26 cellular contexts compared by ENCODE assay signal in the genomic region with DNA sequence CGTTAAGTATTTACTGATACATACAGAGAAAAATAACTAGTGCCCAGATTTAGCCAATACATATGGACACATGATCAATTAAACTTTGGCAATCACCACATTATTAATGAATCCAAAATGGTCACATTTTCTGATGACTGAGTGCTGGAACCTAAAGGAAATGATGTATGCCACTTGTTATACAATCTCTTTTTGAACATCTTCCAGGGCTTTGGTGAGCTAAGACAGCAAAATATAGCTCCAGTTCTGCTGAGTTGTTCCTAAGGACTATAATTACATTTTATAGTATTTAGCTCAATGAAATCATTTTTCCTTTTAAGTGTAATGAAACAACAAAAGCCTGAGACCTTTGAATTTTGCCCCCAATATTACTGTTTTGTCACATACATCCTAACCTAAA.
DNase-seq lines count a peak whose midpoint lies in the region; ATAC-seq and TF ChIP-seq lines count a peak whose summit lies in the region.
"Had no signal": no experiment of that assay in that cellular context is flagged by ENCODE, and none has a peak within 500 bp of the region (broad histone marks: within the 10 kb centered on the region; RNA-seq: fewer than 3 reads in every experiment).

No MANE protein-coding gene starts in this region.

- H3K79me1 ChIP-seq in trophoblast cell (ENCODE audit: low read length): peaks cover under 1% of the 10 kb centered on the region

- H3K9me3 ChIP-seq in PC-3 (ENCODE audit: low read length): no peaks in the 10 kb centered on the region
- no peaks in the 10 kb centered on the region for H3K9me3 ChIP-seq in osteoblast (ENCODE audit: low read depth, low read length)
- no peaks in the 10 kb centered on the region for H3K9me3 ChIP-seq in hepatocyte (ENCODE audit: low read depth)
- no peaks in the 10 kb centered on the region for H3K9me3 ChIP-seq in trophoblast cell (ENCODE audit: insufficient read depth, low read depth, low read length)
- H3K9me3 ChIP-seq: HAP-1 had no signal

- H3K27me3 ChIP-seq in PC-3 (ENCODE audit: low read length) (no peaks in the 10 kb centered on the region), osteoblast (ENCODE audit: insufficient read depth, low read length) (no peaks in the 10 kb centered on the region), hepatocyte (no peaks in the 10 kb centered on the region), trophoblast cell (ENCODE audit: insufficient read depth, low read length) (no peaks in the 10 kb centered on the region)
- H3K27me3 ChIP-seq: heart right ventricle, tibial nerve had no signal

- H3K4me1 ChIP-seq in PC-3 (ENCODE audit: insufficient read depth, low read length) (peaks cover 22% of the 10 kb centered on the region), osteoblast (ENCODE audit: insufficient read depth, low read length) (peaks cover 24% of the 10 kb centered on the region), hepatocyte (ENCODE audit: insufficient read depth) (no peaks in the 10 kb centered on the region), trophoblast cell (ENCODE audit: control insufficient read depth in 1 of 2, insufficient read depth in 2 of 2, low read length in 2 of 2) (peaks cover 0 to 2% of the 10 kb centered on the region in 2 experiments)
- H3K4me1 ChIP-seq: HAP-1, tibial nerve had no signal

- no peak overlapping the region for H2BK120ac ChIP-seq in trophoblast cell (ENCODE audit: insufficient read depth, low read length, poor library complexity)

- H3K4ac ChIP-seq in trophoblast cell (ENCODE audit: low read depth, low read length): no peak overlapping the region

- no peak overlapping the region for H3K14ac ChIP-seq in trophoblast cell (ENCODE audit: low read length)

- H3K27ac ChIP-seq in PC-3 (ENCODE audit: low read length) (peak overlapping the region; percentile 71), osteoblast (ENCODE audit: low read depth, low read length) (peak overlapping the region; percentile 74), hepatocyte (no peak overlapping the region), trophoblast cell (ENCODE audit: low read depth, low read length) (no peak overlapping the region)
- H3K27ac ChIP-seq: heart right ventricle, tibial nerve, WERI-Rb-1 had no signal

- peak; percentile 61; the same call in 1 of the 2 replicates for ATAC-seq in PC-3
- ATAC-seq in HG02884 (IDR thresholded peaks at IDR 0.05; ENCODE audit: unreplicated experiment): no peak
- ATAC-seq: activated naive CD8-positive, alpha-beta T cell treated with anti-CD3 and anti-CD28 coated beads, Interleukin-2, amount 50 U/mL, for 24 hours; heart right ventricle; HepG2; left colon had no signal

- no peak for TF ChIP-seq CTCF in PC-3 (conservative IDR thresholded peaks at IDR 0.05; ENCODE audit: low read depth, low read length)
- no peak for TF ChIP-seq CTCF in osteoblast (IDR thresholded peaks at IDR 0.05; ENCODE audit: extremely low read depth, low read depth, low read length)
- TF ChIP-seq CTCF in hepatocyte (IDR thresholded peaks at IDR 0.05; ENCODE audit: poor library complexity): no peak

- no peak overlapping the region for H3K18ac ChIP-seq in trophoblast cell (ENCODE audit: low read length)

- H3K36me3 ChIP-seq in PC-3 (ENCODE audit: low read depth, low read length) (no peaks in the 10 kb centered on the region), osteoblast (ENCODE audit: insufficient read depth, low read length) (no peaks in the 10 kb centered on the region), hepatocyte (replicated peaks; ENCODE audit: insufficient read depth, low read depth) (no peaks in the 10 kb centered on the region), trophoblast cell (ENCODE audit: control insufficient read depth in 1 of 2, insufficient read depth in 2 of 2, low read length in 2 of 2) (no peaks in the 10 kb centered on the region)
- H3K36me3 ChIP-seq: HAP-1, heart right ventricle, tibial nerve, WERI-Rb-1 had no signal

- H4K20me1 ChIP-seq in PC-3 (ENCODE audit: low read length): no peaks in the 10 kb centered on the region
- H4K20me1 ChIP-seq in osteoblast (ENCODE audit: insufficient read depth, low read length): no peaks in the 10 kb centered on the region
- H4K20me1 ChIP-seq in hepatocyte (ENCODE audit: insufficient read depth, poor library complexity, severe bottlenecking): no peaks in the 10 kb centered on the region

- no peaks in the 10 kb centered on the region for H3K9me2 ChIP-seq in PC-3 (replicated peaks; ENCODE audit: low read length)
- no peaks in the 10 kb centered on the region for H3K9me2 ChIP-seq in hepatocyte (replicated peaks; ENCODE audit: insufficient read depth)

- peak overlapping the region; percentile 40; the same call in 1 of the 2 replicates for H3K4me2 ChIP-seq in PC-3 (ENCODE audit: low read length)
- H3K4me2 ChIP-seq in osteoblast (ENCODE audit: insufficient read depth, low read length): peak overlapping the region; percentile 7
- no peak overlapping the region for H3K4me2 ChIP-seq in hepatocyte
- H3K4me2 ChIP-seq in trophoblast cell (ENCODE audit: low read length): no peak overlapping the region

- CTCF ChIA-PET in PC-3 (lab: Charles Lee): no interaction called here

- intact Hi-C loops in PC-3 (cut with micrococcal nuclease): loop anchor here (5.0 kb wide), 1 partner anchor 85 kb away; no protein-coding TSS in a partner anchor

- H3K79me2 ChIP-seq in PC-3 (ENCODE audit: low read length): no peaks in the 10 kb centered on the region
- no peaks in the 10 kb centered on the region for H3K79me2 ChIP-seq in osteoblast (ENCODE audit: insufficient read depth, low read length)
- no peaks in the 10 kb centered on the region for H3K79me2 ChIP-seq in hepatocyte
- H3K79me2 ChIP-seq in trophoblast cell (ENCODE audit: control insufficient read depth, insufficient read depth, low read length, poor library complexity): no peaks in the 10 kb centered on the region

- no peak overlapping the region for H4K91ac ChIP-seq in trophoblast cell (ENCODE audit: low read depth, low read length)

- DNase-seq in EL (peak; percentile 39), PC-3 (peak; percentile 20), fibroblast of gingiva (ENCODE audit: low read depth) (peak; percentile 34), osteoblast (ENCODE audit: insufficient read length, low spot score, missing footprints) (peak; percentile 81), hepatocyte (ENCODE audit: low spot score) (no peak), trophoblast cell (no peak), mesenteric fat pad (ENCODE audit: low spot score) (no peak)
- DNase-seq: activated CD4-positive, alpha-beta T cell treated with anti-CD3 and anti-CD28 coated beads, Interleukin-2, amount 10 ng/mL, durations not matched to agents 24 days and 14 days; activated gamma-delta T cell treated with Interleukin-2 at 50 U/mL for 16 hours; activated naive CD8-positive, alpha-beta T cell treated with anti-CD3 and anti-CD28 coated beads, Interleukin-2, amount 50 U/mL, for 24 hours; activated T-cell treated with anti-CD3 and anti-CD28 coated beads, Interleukin-2, amount 50 U/mL, for 24 hours; foreskin melanocyte; GDM1; heart right ventricle; left colon; NCI-H146; NCI-H2107; NCI-H446 treated with DMSO at 0.1 percent for 48 hours; NCI-H82; small intestine; stimulated activated CD4-positive, alpha-beta T cell treated with anti-CD3 and anti-CD28 coated beads, Interleukin-2, amount 100 ng/mL, for 24 hours; WERI-Rb-1 had no signal

- H2BK12ac ChIP-seq in trophoblast cell (ENCODE audit: low read length): no peak overlapping the region

- no peak overlapping the region for H2BK5ac ChIP-seq in trophoblast cell (ENCODE audit: low read depth, low read length, poor library complexity)

- WGBS in hepatocyte (ENCODE audit: low lambda C conversion rate, missing lambda C conversion rate): 72% methylated on average over 1 of the region's 1 CpG
- no CpG with 5 or more reads among the region's 1 CpG for WGBS in trophoblast cell (ENCODE audit: extremely low coverage, insufficient coverage, insufficient read length)

- no peak overlapping the region for H3K23ac ChIP-seq in trophoblast cell (ENCODE audit: low read length)

- H4K8ac ChIP-seq in trophoblast cell (ENCODE audit: low read depth, low read length): no peak overlapping the region

- no peak overlapping the region for H4K12ac ChIP-seq in trophoblast cell (ENCODE audit: low read depth, low read length)

- BruUV-seq in PC-3 (replicated peaks; lab: Mats Ljungman, UMichigan): no TSS peak

- POLR2A ChIA-PET in PC-3 (lab: Charles Lee; ENCODE audit: unreplicated experiment): no interaction called here

- H2AK5ac ChIP-seq in trophoblast cell (ENCODE audit: low read length): no peak overlapping the region

- peak overlapping the region; percentile 36; the same call in 1 of the 2 replicates for H3K9ac ChIP-seq in PC-3 (ENCODE audit: low read length)
- no peak overlapping the region for H3K9ac ChIP-seq in trophoblast cell (ENCODE audit: low read length)

- H3F3A ChIP-seq in PC-3 (ENCODE audit: low read length, unreplicated experiment): no peaks in the 10 kb centered on the region

- H2AFZ ChIP-seq in PC-3 (ENCODE audit: low read length) (0 out of 2 replicates have a peak overlapping the region, but pooled peaks have one; percentile 5), osteoblast (ENCODE audit: low read length) (peak overlapping the region; percentile 71), hepatocyte (no peak overlapping the region), trophoblast cell (ENCODE audit: insufficient read depth, low read length, poor library complexity) (no peak overlapping the region)

- H3K4me3 ChIP-seq in PC-3 (ENCODE audit: low read length): no peak overlapping the region
- no peak overlapping the region for H3K4me3 ChIP-seq in osteoblast (ENCODE audit: insufficient read depth, low read length)
- no peak overlapping the region for H3K4me3 ChIP-seq in hepatocyte
- no peak overlapping the region for H3K4me3 ChIP-seq in trophoblast cell (ENCODE audit: low read depth, low read length)
- H3K4me3 ChIP-seq: HAP-1, heart right ventricle, tibial nerve had no signal

Comparison
In these comparisons a context has a peak if more than half of its experiments do, and no peak if none do; other contexts are left out.
1. DNase-seq: peak in EL (single experiment), PC-3 (single experiment), fibroblast of gingiva (single experiment) and osteoblast (single experiment); none in hepatocyte (single experiment), trophoblast cell (0 of 2) and mesenteric fat pad (single experiment).
2. H2AFZ ChIP-seq: peak in PC-3 (single experiment) and osteoblast (single experiment); none in hepatocyte (single experiment) and trophoblast cell (single experiment).
3. H3K27ac ChIP-seq: peak in PC-3 (single experiment) and osteoblast (single experiment); none in hepatocyte (single experiment) and trophoblast cell (single experiment).
4. H3K4me2 ChIP-seq: peak in PC-3 (single experiment) and osteoblast (single experiment); none in hepatocyte (single experiment) and trophoblast cell (single experiment).